ENCODE assay signal across 1 cellular context in genomic region chr22:50309601-50309991, GRCh38.
TF ChIP-seq lines count a peak whose summit lies in the region.

No MANE protein-coding gene starts in this region.

TF ChIP-seq in GM12878, 131 proteins besides CTCF, POLR2A, EP300 and RAD21:
- TF ChIP-seq SIN3A (IDR thresholded peaks at IDR 0.05; ENCODE audit: low read depth, low read length) (no peak), SKIL (IDR thresholded peaks at IDR 0.05; ENCODE audit: low read depth, poor library complexity, severe bottlenecking) (no peak), BCL11A (IDR thresholded peaks at IDR 0.05; ENCODE audit: low read depth, low read length) (no peak), CBFB (IDR thresholded peaks at IDR 0.05; ENCODE audit: low read depth) (no peak), E4F1 (IDR thresholded peaks at IDR 0.05; ENCODE audit: borderline replicate concordance, partially characterized antibody) (no peak), MYC (IDR thresholded peaks at IDR 0.05; ENCODE audit: insufficient read depth, insufficient read length, insufficient replicate concordance, low read length, severe bottlenecking) (no peak)
